In genomic region chr17:61309857-61310256, GRCh38 we compare ENCODE assay signal across 13 cellular contexts.
A peak's percentile ranks its signal among the peaks of the same experiment; 100 is the strongest.
DNase-seq lines count a peak whose midpoint lies in the region; TF ChIP-seq lines count a peak whose summit lies in the region.
"Had no signal": no experiment of that assay in that cellular context is flagged by ENCODE, and none has a peak within 500 bp of the region (broad histone marks: within the 10 kb centered on the region; RNA-seq: fewer than 3 reads in every experiment).

No MANE protein-coding gene starts in this region.

- H3K36me3 ChIP-seq in effector memory CD4-positive, alpha-beta T cell (ENCODE audit: control insufficient read depth, insufficient read depth, low read length), result no peaks in the 10 kb centered on the region
- H3K36me3 ChIP-seq: right atrium auricular region had no signal

- H3K4me1 ChIP-seq in effector memory CD4-positive, alpha-beta T cell (ENCODE audit: control insufficient read depth, insufficient read depth, low read length, poor library complexity, severe bottlenecking), result no peaks in the 10 kb centered on the region

- peak; percentile 52 for DNase-seq in Daoy (ENCODE audit: low read depth)
- DNase-seq in T1000 (lab: John Stamatoyannopoulos, UW), result peak; percentile 46
- DNase-seq in fibroblast of pulmonary artery (ENCODE audit: low read depth), result peak; percentile 69
- DNase-seq in retinal pigment epithelial cell (ENCODE audit: low read depth), result no peak
- no peak for DNase-seq in effector memory CD4-positive, alpha-beta T cell
- DNase-seq in NCI-H1105 treated with DMSO at 0.1 percent for 48 hours (lab: John Stamatoyannopoulos, UW), result no peak
- DNase-seq in effector CD8-positive, alpha-beta T cell (lab: John Stamatoyannopoulos, UW), result no peak
- no peak for DNase-seq in AML-193 (lab: John Stamatoyannopoulos, UW)
- DNase-seq: cerebellar nuclear complex, NCI-H1092, NCI-H526 treated with DMSO at 0.1 percent for 48 hours had no signal

- TF ChIP-seq CTCF in fibroblast of pulmonary artery (IDR thresholded peaks at IDR 0.05; ENCODE audit: low read length, missing control alignments) (no peak), retinal pigment epithelial cell (conservative IDR thresholded peaks at IDR 0.05; ENCODE audit: low read depth, low read length) (peak; percentile 2)

- H3K9me3 ChIP-seq in effector memory CD4-positive, alpha-beta T cell (ENCODE audit: control insufficient read depth, low read length), result no peaks in the 10 kb centered on the region
- H3K9me3 ChIP-seq: right atrium auricular region had no signal

- no peaks in the 10 kb centered on the region for H3K27me3 ChIP-seq in effector memory CD4-positive, alpha-beta T cell (replicated peaks; ENCODE audit: control insufficient read depth, insufficient read depth, low read length, poor library complexity, severe bottlenecking)
- H3K27me3 ChIP-seq: right atrium auricular region had no signal

- no peak overlapping the region for H3K27ac ChIP-seq in effector memory CD4-positive, alpha-beta T cell (ENCODE audit: insufficient read depth, low read length, poor library complexity, severe bottlenecking)
- H3K27ac ChIP-seq: right atrium auricular region, SK-N-MC had no signal

- no peak overlapping the region for H3K4me3 ChIP-seq in fibroblast of pulmonary artery (replicated peaks; ENCODE audit: low read depth, low read length)
- no peak overlapping the region for H3K4me3 ChIP-seq in retinal pigment epithelial cell (ENCODE audit: low read length)
- no peak overlapping the region for H3K4me3 ChIP-seq in effector memory CD4-positive, alpha-beta T cell (ENCODE audit: insufficient read depth, low read depth, low read length, poor library complexity, severe bottlenecking)
- H3K4me3 ChIP-seq: right atrium auricular region, SK-N-MC had no signal

Comparison
In these comparisons a context has a peak if more than half of its experiments do, and no peak if none do; other contexts are left out.
1. DNase-seq: peak in Daoy (single experiment), T1000 (single experiment) and fibroblast of pulmonary artery (single experiment); none in retinal pigment epithelial cell (single experiment), effector memory CD4-positive, alpha-beta T cell (0 of 3), NCI-H1105 treated with DMSO at 0.1 percent for 48 hours (single experiment), effector CD8-positive, alpha-beta T cell (single experiment) and AML-193 (0 of 2).